1 cellular context compared by ENCODE assay signal in the genomic region with DNA sequence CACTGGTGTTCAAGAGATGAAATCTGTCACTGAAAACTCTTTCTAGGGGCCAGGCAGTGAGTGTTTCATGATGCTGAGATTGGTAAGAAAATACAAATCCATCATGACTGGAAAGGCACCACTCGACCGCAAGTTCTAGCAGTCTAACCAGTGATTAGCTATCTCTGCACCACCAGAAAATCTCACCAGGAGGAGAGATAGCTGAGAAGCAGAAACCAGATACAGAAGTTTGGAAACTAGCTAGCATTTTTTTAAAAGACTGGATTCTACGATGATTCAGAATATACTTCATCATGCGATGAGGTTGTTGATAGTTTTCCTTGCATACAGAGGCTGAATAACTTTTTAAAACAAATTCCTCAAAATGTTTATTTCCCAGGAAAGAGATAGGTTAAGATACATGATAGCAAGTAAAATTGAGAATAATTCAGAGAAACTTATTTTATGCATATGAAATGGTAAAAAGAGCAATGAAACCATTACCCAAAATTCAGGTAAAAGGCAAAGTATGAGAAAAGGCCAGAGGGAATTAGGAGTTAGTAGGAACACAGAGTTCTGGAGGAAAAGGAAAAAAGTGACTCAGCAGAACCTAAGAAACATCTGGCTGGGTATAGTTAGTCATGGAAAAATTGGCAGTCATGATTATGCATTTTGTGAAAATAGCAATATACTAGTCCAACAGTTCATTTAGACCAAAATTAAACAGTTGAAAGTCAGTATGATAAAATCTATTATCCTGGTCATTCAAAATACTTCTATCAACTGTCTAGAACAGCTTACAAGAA.
TF ChIP-seq lines count a peak whose summit lies in the region.

No MANE protein-coding gene starts in this region.

TF ChIP-seq in K562, 482 proteins besides CTCF, POLR2A, EP300 and RAD21 (continued from another document):
- no peak for TF ChIP-seq DDX20 (tag; IDR thresholded peaks at IDR 0.05; ENCODE audit: low read depth)
- 0 out of 2 replicates have a peak, but pooled peaks have one; percentile 10 for TF ChIP-seq TCF3 (CRISPR knock-in tag; IDR thresholded peaks at IDR 0.05)
- TF ChIP-seq, protein P1, sequence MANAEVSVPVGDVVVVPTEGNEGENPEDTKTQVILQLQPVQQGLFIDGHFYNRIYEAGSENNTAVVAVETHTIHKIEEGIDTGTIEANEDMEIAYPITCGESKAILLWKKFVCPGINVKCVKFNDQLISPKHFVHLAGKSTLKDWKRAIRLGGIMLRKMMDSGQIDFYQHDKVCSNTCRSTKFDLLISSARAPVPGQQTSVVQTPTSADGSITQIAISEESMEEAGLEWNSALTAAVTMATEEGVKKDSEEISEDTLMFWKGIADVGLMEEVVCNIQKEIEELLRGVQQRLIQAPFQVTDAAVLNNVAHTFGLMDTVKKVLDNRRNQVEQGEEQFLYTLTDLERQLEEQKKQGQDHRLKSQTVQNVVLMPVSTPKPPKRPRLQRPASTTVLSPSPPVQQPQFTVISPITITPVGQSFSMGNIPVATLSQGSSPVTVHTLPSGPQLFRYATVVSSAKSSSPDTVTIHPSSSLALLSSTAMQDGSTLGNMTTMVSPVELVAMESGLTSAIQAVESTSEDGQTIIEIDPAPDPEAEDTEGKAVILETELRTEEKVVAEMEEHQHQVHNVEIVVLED (CRISPR knock-in tag; IDR thresholded peaks at IDR 0.05), result no peak
- TF ChIP-seq, protein P2, sequence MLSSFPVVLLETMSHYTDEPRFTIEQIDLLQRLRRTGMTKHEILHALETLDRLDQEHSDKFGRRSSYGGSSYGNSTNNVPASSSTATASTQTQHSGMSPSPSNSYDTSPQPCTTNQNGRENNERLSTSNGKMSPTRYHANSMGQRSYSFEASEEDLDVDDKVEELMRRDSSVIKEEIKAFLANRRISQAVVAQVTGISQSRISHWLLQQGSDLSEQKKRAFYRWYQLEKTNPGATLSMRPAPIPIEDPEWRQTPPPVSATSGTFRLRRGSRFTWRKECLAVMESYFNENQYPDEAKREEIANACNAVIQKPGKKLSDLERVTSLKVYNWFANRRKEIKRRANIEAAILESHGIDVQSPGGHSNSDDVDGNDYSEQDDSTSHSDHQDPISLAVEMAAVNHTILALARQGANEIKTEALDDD (IDR thresholded peaks at IDR 0.05), result peak; percentile 29; the same call in 1 of the 2 replicates
- TF ChIP-seq BRCA1 (IDR thresholded peaks at IDR 0.05), result no peak
- TF ChIP-seq BRCA1 (CRISPR knock-in tag; IDR thresholded peaks at IDR 0.05), result no peak
- peak; percentile 44 for TF ChIP-seq MAFF (IDR thresholded peaks at IDR 0.05; ENCODE audit: low read length)
- peak; percentile 25; the same call in 1 of the 2 replicates for TF ChIP-seq NFE2L1 (tag; IDR thresholded peaks at IDR 0.05; ENCODE audit: borderline replicate concordance, low read depth)
- TF ChIP-seq, protein P3, sequence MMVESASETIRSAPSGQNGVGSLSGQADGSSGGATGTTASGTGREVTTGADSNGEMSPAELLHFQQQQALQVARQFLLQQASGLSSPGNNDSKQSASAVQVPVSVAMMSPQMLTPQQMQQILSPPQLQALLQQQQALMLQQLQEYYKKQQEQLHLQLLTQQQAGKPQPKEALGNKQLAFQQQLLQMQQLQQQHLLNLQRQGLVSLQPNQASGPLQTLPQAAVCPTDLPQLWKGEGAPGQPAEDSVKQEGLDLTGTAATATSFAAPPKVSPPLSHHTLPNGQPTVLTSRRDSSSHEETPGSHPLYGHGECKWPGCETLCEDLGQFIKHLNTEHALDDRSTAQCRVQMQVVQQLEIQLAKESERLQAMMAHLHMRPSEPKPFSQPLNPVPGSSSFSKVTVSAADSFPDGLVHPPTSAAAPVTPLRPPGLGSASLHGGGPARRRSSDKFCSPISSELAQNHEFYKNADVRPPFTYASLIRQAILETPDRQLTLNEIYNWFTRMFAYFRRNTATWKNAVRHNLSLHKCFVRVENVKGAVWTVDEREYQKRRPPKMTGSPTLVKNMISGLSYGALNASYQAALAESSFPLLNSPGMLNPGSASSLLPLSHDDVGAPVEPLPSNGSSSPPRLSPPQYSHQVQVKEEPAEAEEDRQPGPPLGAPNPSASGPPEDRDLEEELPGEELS (CRISPR knock-in tag; IDR thresholded peaks at IDR 0.05; ENCODE audit: borderline replicate concordance), result no peak
- TF ChIP-seq ZNF408 (CRISPR knock-in tag; IDR thresholded peaks at IDR 0.05; ENCODE audit: low read depth), result no peak
- TF ChIP-seq MAFG (tag; conservative IDR thresholded peaks at IDR 0.05), result peak; percentile 88
- peak; percentile 29 for TF ChIP-seq NFE2 (IDR thresholded peaks at IDR 0.05; ENCODE audit: low read depth)
- TF ChIP-seq, protein P4, sequence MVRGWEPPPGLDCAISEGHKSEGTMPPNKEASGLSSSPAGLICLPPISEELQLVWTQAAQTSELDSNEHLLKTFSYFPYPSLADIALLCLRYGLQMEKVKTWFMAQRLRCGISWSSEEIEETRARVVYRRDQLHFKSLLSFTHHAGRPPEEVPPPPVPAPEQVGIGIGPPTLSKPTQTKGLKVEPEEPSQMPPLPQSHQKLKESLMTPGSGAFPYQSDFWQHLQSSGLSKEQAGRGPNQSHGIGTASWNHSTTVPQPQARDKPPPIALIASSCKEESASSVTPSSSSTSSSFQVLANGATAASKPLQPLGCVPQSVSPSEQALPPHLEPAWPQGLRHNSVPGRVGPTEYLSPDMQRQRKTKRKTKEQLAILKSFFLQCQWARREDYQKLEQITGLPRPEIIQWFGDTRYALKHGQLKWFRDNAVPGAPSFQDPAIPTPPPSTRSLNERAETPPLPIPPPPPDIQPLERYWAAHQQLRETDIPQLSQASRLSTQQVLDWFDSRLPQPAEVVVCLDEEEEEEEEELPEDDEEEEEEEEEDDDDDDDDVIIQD (CRISPR knock-in tag; IDR thresholded peaks at IDR 0.05), result no peak
- peak; percentile 84 for TF ChIP-seq BACH1 (tag; IDR thresholded peaks at IDR 0.05)
- no peak for TF ChIP-seq ZNF561 (CRISPR knock-in tag; conservative IDR thresholded peaks at IDR 0.05)
- 0 out of 2 replicates have a peak, but pooled peaks have one; percentile 34 for TF ChIP-seq CBFA2T2 (conservative IDR thresholded peaks at IDR 0.05)
- TF ChIP-seq SRSF7 (optimal IDR thresholded peaks at IDR 0.05; ENCODE audit: low read depth, low read length), result no peak
- TF ChIP-seq NFRKB (IDR thresholded peaks at IDR 0.05; ENCODE audit: low read depth), result no peak
- no peak for TF ChIP-seq NRF1 (conservative IDR thresholded peaks at IDR 0.05 in 1 of 2, IDR thresholded peaks at IDR 0.05 in 1 of 2)
- TF ChIP-seq, protein P5, sequence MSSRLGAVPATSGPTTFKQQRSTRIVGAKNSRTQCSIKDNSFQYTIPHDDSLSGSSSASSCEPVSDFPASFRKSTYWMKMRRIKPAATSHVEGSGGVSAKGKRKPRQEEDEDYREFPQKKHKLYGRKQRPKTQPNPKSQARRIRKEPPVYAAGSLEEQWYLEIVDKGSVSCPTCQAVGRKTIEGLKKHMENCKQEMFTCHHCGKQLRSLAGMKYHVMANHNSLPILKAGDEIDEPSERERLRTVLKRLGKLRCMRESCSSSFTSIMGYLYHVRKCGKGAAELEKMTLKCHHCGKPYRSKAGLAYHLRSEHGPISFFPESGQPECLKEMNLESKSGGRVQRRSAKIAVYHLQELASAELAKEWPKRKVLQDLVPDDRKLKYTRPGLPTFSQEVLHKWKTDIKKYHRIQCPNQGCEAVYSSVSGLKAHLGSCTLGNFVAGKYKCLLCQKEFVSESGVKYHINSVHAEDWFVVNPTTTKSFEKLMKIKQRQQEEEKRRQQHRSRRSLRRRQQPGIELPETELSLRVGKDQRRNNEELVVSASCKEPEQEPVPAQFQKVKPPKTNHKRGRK (tag; IDR thresholded peaks at IDR 0.05), result no peak
- TF ChIP-seq ZNF253 (CRISPR knock-in tag; conservative IDR thresholded peaks at IDR 0.05), result no peak
- TF ChIP-seq FOSL1 (tag; conservative IDR thresholded peaks at IDR 0.05), result peak; percentile 46
- TF ChIP-seq TEAD4 (IDR thresholded peaks at IDR 0.05; ENCODE audit: low read length), result peak; percentile 45; the same call in 1 of the 2 replicates
- TF ChIP-seq TEAD4 (CRISPR knock-in tag; IDR thresholded peaks at IDR 0.05; ENCODE audit: borderline replicate concordance), result no peak
- peak; percentile 77 to 84 for TF ChIP-seq KDM1A (IDR thresholded peaks at IDR 0.05)
- no peak for TF ChIP-seq GABPA (tag; conservative IDR thresholded peaks at IDR 0.05; ENCODE audit: low read depth)
- peak; percentile 83 for TF ChIP-seq C11orf30 (IDR thresholded peaks at IDR 0.05; ENCODE audit: low read depth)
- TF ChIP-seq NBN (IDR thresholded peaks at IDR 0.05; ENCODE audit: low read depth), result no peak
- TF ChIP-seq CBFA2T3 (IDR thresholded peaks at IDR 0.05), result peak; percentile 65
- TF ChIP-seq MAFK (IDR thresholded peaks at IDR 0.05; ENCODE audit: low read length), result peak; percentile 63; the same call in 1 of the 2 replicates
